ENCODE assay signal across 8 cellular contexts in genomic region chr6:2940010-2940850, GRCh38. TPM values are rescaled to one million over a fixed set of nuclear protein-coding genes. Genes with fewer than 3 reads are reported as not detected.
DNase-seq lines count a peak whose midpoint lies in the region; ATAC-seq, FAIRE-seq and TF ChIP-seq lines count a peak whose summit lies in the region.

No MANE protein-coding gene starts in this region.

- H3K9ac ChIP-seq in H1 (replicated peaks in 1 of 4; ENCODE audit: extremely low read depth in 1 of 4, low read depth in 3 of 4, low read length in 3 of 4): no peak overlapping the region

- H3K27me3 ChIP-seq in H1 (replicated peaks in 1 of 4; ENCODE audit: control insufficient read depth in 3 of 4, extremely low read depth in 1 of 4, insufficient read depth in 3 of 4, low read length in 3 of 4): no peaks in the 10 kb centered on the region; a peak in 1 of 7 replicates

- no peaks in the 10 kb centered on the region for H3K36me3 ChIP-seq in H1 (ENCODE audit: control insufficient read depth in 2 of 4, insufficient read depth in 4 of 4, low read length in 3 of 4)

- POLR2A ChIA-PET in H1 (lab: Charles Lee; ENCODE audit: partially characterized antibody): interaction anchor here (1.0 to 1.2 kb wide), 2 partner anchors 10 to 90 kb away, joined by 3 to 4 read pairs; no protein-coding TSS in a partner anchor

- H2BK20ac ChIP-seq in H1 (ENCODE audit: low read length): no peak overlapping the region

- H3K14ac ChIP-seq in H1 (ENCODE audit: insufficient read length): no peak overlapping the region

- no peak overlapping the region for H3K4ac ChIP-seq in H1 (replicated peaks; ENCODE audit: insufficient read length, low read depth, low read length)

- peak overlapping the region; percentile 28 for H2BK120ac ChIP-seq in H1 (replicated peaks; ENCODE audit: low read depth, low read length)

- H3K23ac ChIP-seq in H1 (ENCODE audit: insufficient read length): no peak overlapping the region

- CTCF ChIA-PET in H1 (lab: Charles Lee; ENCODE audit: partially characterized antibody): interaction anchor here (0.6 to 20.6 kb wide), 9 partner anchors 4 to 304 kb away, joined by 3 to 293 read pairs (median 3); no protein-coding TSS in a partner anchor

- no peak for TF ChIP-seq RAD21 in H1 (IDR thresholded peaks at IDR 0.05 in 1 of 2, conservative IDR thresholded peaks at IDR 0.05 in 1 of 2; ENCODE audit: low read depth in 2 of 2, low read length in 2 of 2)

- no peak overlapping the region for H2BK5ac ChIP-seq in H1 (ENCODE audit: low read depth, low read length)

- H4K8ac ChIP-seq in H1 (ENCODE audit: extremely low read depth, insufficient read depth, low read length): no peak overlapping the region

- H2BK15ac ChIP-seq in H1 (ENCODE audit: low read length): no peak overlapping the region

- no peak for TF ChIP-seq CTCF in H1 (IDR thresholded peaks at IDR 0.05; ENCODE audit: control extremely low read depth in 1 of 3, insufficient read depth in 1 of 3, low read depth in 1 of 3, low read length in 3 of 3)

- H3K18ac ChIP-seq in H1 (ENCODE audit: extremely low read depth, low read length): no peak overlapping the region

- no peak overlapping the region for H3K4me2 ChIP-seq in H1 (ENCODE audit: insufficient read depth in 1 of 2, low read depth in 2 of 2, low read length in 2 of 2)

- H3K56ac ChIP-seq in H1 (replicated peaks; ENCODE audit: insufficient read length, low read depth, low read length): no peak overlapping the region

- H3K4me3 ChIP-seq in H1 (ENCODE audit: extremely low read depth in 1 of 4, insufficient read depth in 2 of 4, low read depth in 3 of 4, low read length in 4 of 4): no peak overlapping the region

- H3K9me3 ChIP-seq in H1 (ENCODE audit: insufficient read depth in 2 of 2, low read depth in 1 of 2, low read length in 1 of 2): no peaks in the 10 kb centered on the region; a peak in 2 of 4 replicates

- H2AK5ac ChIP-seq in H1 (ENCODE audit: low read depth, low read length): no peak overlapping the region

- peak; percentile 67 for ATAC-seq in HG03095 (IDR thresholded peaks at IDR 0.05; ENCODE audit: unreplicated experiment)

- H2BK12ac ChIP-seq in H1 (ENCODE audit: low read depth, low read length): no peak overlapping the region; the same call in 1 of the 2 replicates

- no peak overlapping the region for H2AFZ ChIP-seq in H1 (ENCODE audit: low read length)

- H3K79me1 ChIP-seq in H1 (ENCODE audit: low read depth, low read length): no peaks in the 10 kb centered on the region

- TF ChIP-seq EP300 in H1 (IDR thresholded peaks at IDR 0.05; ENCODE audit: borderline replicate concordance in 1 of 2, low read depth in 2 of 2, low read length in 2 of 2): no peak

- no peaks in the 10 kb centered on the region for H3K79me2 ChIP-seq in H1 (ENCODE audit: control insufficient read depth in 1 of 2, insufficient read depth in 2 of 2, low read length in 2 of 2)

- H4K91ac ChIP-seq in H1 (replicated peaks; ENCODE audit: insufficient read length, low read length): peak overlapping the region; percentile 76

- no peak overlapping the region for H3K27ac ChIP-seq in H1 (ENCODE audit: low read depth, low read length)

- 91% methylated on average over 26 of the region's 26 CpGs; no CpG with 5 or more reads in 1 of the 2 experiments for WGBS in H1 (ENCODE audit: extremely low coverage in 1 of 2, insufficient coverage in 1 of 2, insufficient read length in 1 of 2, insufficient replicate concordance in 2 of 2, low coverage in 1 of 2, low lambda C conversion rate in 2 of 2, missing lambda C conversion rate in 1 of 2), 2 experiments

- no peaks in the 10 kb centered on the region for H4K20me1 ChIP-seq in H1 (replicated peaks in 1 of 2; ENCODE audit: control insufficient read depth in 1 of 2, insufficient read depth in 2 of 2, low read length in 2 of 2)

- H3K4me1 ChIP-seq in H1 (replicated peaks in 1 of 4; ENCODE audit: control insufficient read depth in 3 of 4, insufficient read depth in 4 of 4, low read length in 3 of 4): no peaks in the 10 kb centered on the region; a peak in 2 of 7 replicates

- FAIRE-seq in GM19239 (lab: Jason Lieb, UNC) (peak; percentile 96), H1 (lab: Jason Lieb, UNC) (no peak)

- H4K5ac ChIP-seq in H1 (ENCODE audit: insufficient read length, low read depth, low read length): no peak overlapping the region

- H3K23me2 ChIP-seq in H1 (ENCODE audit: low read depth, low read length): no peaks in the 10 kb centered on the region; the same call in 1 of the 2 replicates

- DNase-seq in GM19239 (ENCODE audit: insufficient read length, low spot score) (peak; percentile 80), H1 (ENCODE audit: low read depth in 1 of 2, low spot score in 2 of 2) (peak in 1 of 2 experiments; percentile 33), iPS-NIHi11 (ENCODE audit: low spot score) (no peak), cerebellar cortex (ENCODE audit: low spot score) (no peak)
- DNase-seq in activated CD4-positive, CD25-positive, alpha-beta regulatory T cell treated with anti-CD3 and anti-CD28 coated beads, Interleukin-2, amount 50 U/mL, for 16 hours (ENCODE audit: low read depth, low spot score): peak; percentile 60
- peak; percentile 43 to 49 for DNase-seq in stimulated activated CD8-positive, alpha-beta memory T cell treated with anti-CD3 and anti-CD28 coated beads, Interleukin-4, amount 100 ng/mL, for 4 hours (ENCODE audit: low read depth in 2 of 2, low spot score in 1 of 2)
- DNase-seq in NK-92 treated with Interleukin-12 subunit alpha and Interleukin-12 subunit beta, amount 100 ng/mL, for 24 hours (lab: John Stamatoyannopoulos, UW): no peak

- no peak for TF ChIP-seq POLR2A in H1 (IDR thresholded peaks at IDR 0.05; ENCODE audit: control extremely low read depth in 1 of 2, low read depth in 2 of 2, low read length in 2 of 2)

TF ChIP-seq in H1, 55 proteins besides CTCF, POLR2A, EP300 and RAD21:
- no peak for TF ChIP-seq POLR2AphosphoS5 (IDR thresholded peaks at IDR 0.05; ENCODE audit: low read depth, low read length)

RNA-seq across cellular contexts. Expression of gene SERPINB6, which starts 31.1 kb away (rescaled TPM):
- total RNA-seq in H1 (2021; fragmentation: NEBNext Ultra II Directional; extraction: Animal tissue kit (Norgen Biotek cat#: 25700)): 29.4 and 31.2 TPM in 2 replicates
- polyA plus RNA-seq in H1 (2011; rRNA removed): 27.2 and 29.5 TPM in 2 replicates
- polyA plus RNA-seq in H1 (2011; cell fraction: cytosol; rRNA removed): 32.8 TPM
- polyA plus RNA-seq in H1 (2011; cell fraction: nucleus; rRNA removed): 24.9 TPM
- 27.7 to 33.6 TPM (median 29.1 TPM) in 4 replicates for polyA plus RNA-seq in H1 (2012, experiment 1 of 2)
- polyA plus RNA-seq in H1 (2012, experiment 2 of 2): 22.1 TPM
- polyA plus RNA-seq in H1 (2013, experiment 1 of 2): 31.5 TPM
- polyA plus RNA-seq in H1 (2013, experiment 2 of 2): 31.6 TPM
- 13.3 and 15.1 TPM in 2 replicates for polyA minus RNA-seq in H1 (2011; rRNA and poly(A)+ RNA removed)
- polyA minus RNA-seq in H1 (2011; cell fraction: cytosol; rRNA and poly(A)+ RNA removed): 12.4 TPM
- polyA minus RNA-seq in H1 (2011; cell fraction: nucleus; rRNA and poly(A)+ RNA removed): 9.6 TPM

RNA-seq across cellular contexts. Expression of gene SERPINB9, which starts 37.1 kb away (rescaled TPM):
- 63.5 and 66.8 TPM in 2 replicates for total RNA-seq in H1 (2021; fragmentation: NEBNext Ultra II Directional; extraction: Animal tissue kit (Norgen Biotek cat#: 25700))
- polyA plus RNA-seq in H1 (2011; rRNA removed): 53.5 and 93.8 TPM in 2 replicates
- 58.9 TPM for polyA plus RNA-seq in H1 (2011; cell fraction: cytosol; rRNA removed)
- polyA plus RNA-seq in H1 (2011; cell fraction: nucleus; rRNA removed): 23.5 TPM
- 56.9 to 68.1 TPM (median 58.4 TPM) in 4 replicates for polyA plus RNA-seq in H1 (2012, experiment 1 of 2)
- polyA plus RNA-seq in H1 (2012, experiment 2 of 2): 26.8 TPM
- polyA plus RNA-seq in H1 (2013, experiment 1 of 2): 31.2 TPM
- polyA plus RNA-seq in H1 (2013, experiment 2 of 2): 29.8 TPM
- 100 and 149 TPM in 2 replicates for polyA minus RNA-seq in H1 (2011; rRNA and poly(A)+ RNA removed)
- polyA minus RNA-seq in H1 (2011; cell fraction: cytosol; rRNA and poly(A)+ RNA removed): 53.1 TPM
- 25.0 TPM for polyA minus RNA-seq in H1 (2011; cell fraction: nucleus; rRNA and poly(A)+ RNA removed)

RNA-seq across cellular contexts. Expression of gene NQO2, which starts 59.5 kb away (rescaled TPM):
- total RNA-seq in H1 (2021; fragmentation: NEBNext Ultra II Directional; extraction: Animal tissue kit (Norgen Biotek cat#: 25700)): 126 and 135 TPM in 2 replicates
- 135 and 168 TPM in 2 replicates for polyA plus RNA-seq in H1 (2011; rRNA removed)
- polyA plus RNA-seq in H1 (2011; cell fraction: cytosol; rRNA removed): 159 TPM
- 86.7 TPM for polyA plus RNA-seq in H1 (2011; cell fraction: nucleus; rRNA removed)
- polyA plus RNA-seq in H1 (2012, experiment 1 of 2): 137 to 177 TPM (median 167 TPM) in 4 replicates
- 169 TPM for polyA plus RNA-seq in H1 (2012, experiment 2 of 2)
- 90.2 TPM for polyA plus RNA-seq in H1 (2013, experiment 1 of 2)
- 97.3 TPM for polyA plus RNA-seq in H1 (2013, experiment 2 of 2)
- 98.2 and 115 TPM in 2 replicates for polyA minus RNA-seq in H1 (2011; rRNA and poly(A)+ RNA removed)
- 83.5 TPM for polyA minus RNA-seq in H1 (2011; cell fraction: cytosol; rRNA and poly(A)+ RNA removed)
- polyA minus RNA-seq in H1 (2011; cell fraction: nucleus; rRNA and poly(A)+ RNA removed): 27.6 TPM

Comparison
In these comparisons a context has a peak if more than half of its experiments do, and no peak if none do; other contexts are left out.
1. DNase-seq: peak in GM19239 (single experiment), activated CD4-positive, CD25-positive, alpha-beta regulatory T cell treated with anti-CD3 and anti-CD28 coated beads, Interleukin-2, amount 50 U/mL, for 16 hours (single experiment) and stimulated activated CD8-positive, alpha-beta memory T cell treated with anti-CD3 and anti-CD28 coated beads, Interleukin-4, amount 100 ng/mL, for 4 hours (2 of 2); none in NK-92 treated with Interleukin-12 subunit alpha and Interleukin-12 subunit beta, amount 100 ng/mL, for 24 hours (single experiment), iPS-NIHi11 (single experiment) and cerebellar cortex (single experiment).